ENCODE assay signal across 23 cellular contexts in the genomic region with DNA sequence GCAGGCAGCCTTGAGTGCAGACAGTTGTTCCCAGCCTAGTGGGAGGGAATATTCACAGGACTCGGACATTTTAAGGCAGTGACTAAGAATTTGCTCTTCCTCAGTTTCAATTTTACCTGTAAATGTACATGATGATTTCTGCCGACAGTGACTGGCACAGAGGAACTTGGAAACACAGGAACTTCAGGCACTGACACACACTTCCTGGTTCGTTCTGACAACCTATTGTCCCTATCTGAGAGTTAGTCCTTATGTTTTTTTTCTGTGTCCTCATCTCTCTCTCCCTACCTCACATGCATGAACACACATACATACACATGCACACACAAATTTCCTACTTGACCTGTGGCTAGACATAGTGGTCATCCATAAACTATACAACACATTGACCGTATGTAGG.
DNase-seq lines count a peak whose midpoint lies in the region; FAIRE-seq and TF ChIP-seq lines count a peak whose summit lies in the region.
"Had no signal": no experiment of that assay in that cellular context is flagged by ENCODE, and none has a peak within 500 bp of the region (broad histone marks: within the 10 kb centered on the region; RNA-seq: fewer than 3 reads in every experiment).

No MANE protein-coding gene starts in this region.

- H3K4me2 ChIP-seq in Loucy (ENCODE audit: low read depth, low read length, poor library complexity, severe bottlenecking) = no peak overlapping the region
- peak overlapping the region; percentile 9 for H3K4me2 ChIP-seq in keratinocyte (ENCODE audit: control insufficient read depth, extremely low read depth, insufficient read depth, low read depth, low read length)
- H3K4me2 ChIP-seq in trophoblast cell (ENCODE audit: low read length) = no peak overlapping the region
- H3K4me2 ChIP-seq: A549, BLaER1 had no signal

- H3K36me3 Mint-ChIP-seq in glutamatergic neuron (ENCODE audit: unreplicated experiment) = no peaks in the 10 kb centered on the region
- H3K36me3 Mint-ChIP-seq: CD8-positive, alpha-beta T cell had no signal

- H3K27ac Mint-ChIP-seq in glutamatergic neuron (ENCODE audit: unreplicated experiment) = no peak overlapping the region
- H3K27ac Mint-ChIP-seq: CD8-positive, alpha-beta T cell had no signal

- no peaks in the 10 kb centered on the region for H3K27me3 Mint-ChIP-seq in glutamatergic neuron (ENCODE audit: unreplicated experiment)

- no peaks in the 10 kb centered on the region for H3K4me1 ChIP-seq in Loucy (ENCODE audit: insufficient read depth, low read length, poor library complexity, severe bottlenecking)
- H3K4me1 ChIP-seq in keratinocyte (ENCODE audit: control insufficient read depth, extremely low read depth, insufficient read depth, low read length) = peaks cover 16% of the 10 kb centered on the region
- H3K4me1 ChIP-seq in tibial artery = peaks cover 0 to 42% (median 15%) of the 10 kb centered on the region in 4 donors
- peaks cover 0 to 2% of the 10 kb centered on the region in 2 experiments for H3K4me1 ChIP-seq in trophoblast cell (ENCODE audit: control insufficient read depth in 1 of 2, insufficient read depth in 2 of 2, low read length in 2 of 2)
- H3K4me1 ChIP-seq: A549, BLaER1, SJCRH30 had no signal

- H4K20me1 ChIP-seq in Loucy (ENCODE audit: insufficient read depth, low read length, poor library complexity, severe bottlenecking) (no peaks in the 10 kb centered on the region), keratinocyte (ENCODE audit: control insufficient read depth, extremely low read depth, insufficient read depth, low read length) (no peaks in the 10 kb centered on the region)
- H4K20me1 ChIP-seq: BLaER1 had no signal

- intact Hi-C loops in tibial artery (cut with DNase I; ENCODE audit: low total_unique reads) = no loop called here

- TF ChIP-seq CTCF in Loucy (conservative IDR thresholded peaks at IDR 0.05; ENCODE audit: low read length) (no peak), bronchial epithelial cell (IDR thresholded peaks at IDR 0.05; ENCODE audit: insufficient read depth, low read length, severe bottlenecking) (no peak), keratinocyte (optimal IDR thresholded peaks at IDR 0.05 in 1 of 3, IDR thresholded peaks at IDR 0.05 in 1 of 3, conservative IDR thresholded peaks at IDR 0.05 in 1 of 3; ENCODE audit: extremely low read depth in 1 of 3, insufficient read depth in 2 of 3, low read length in 3 of 3) (no peak), glutamatergic neuron (IDR thresholded peaks at IDR 0.05; ENCODE audit: partially characterized antibody, unreplicated experiment) (no peak), tibial artery (IDR thresholded peaks at IDR 0.05) (no peak)

- no peaks in the 10 kb centered on the region for H3K9me3 Mint-ChIP-seq in glutamatergic neuron (ENCODE audit: unreplicated experiment)
- H3K9me3 Mint-ChIP-seq: CD8-positive, alpha-beta T cell had no signal

- no peak overlapping the region for H3K4ac ChIP-seq in trophoblast cell (ENCODE audit: low read depth, low read length)

- H3K27ac ChIP-seq in keratinocyte (ENCODE audit: control insufficient read depth, insufficient read depth, low read length) (no peak overlapping the region), substantia nigra (ENCODE audit: low read depth, low read length, poor library complexity, severe bottlenecking) (peak overlapping the region; percentile 98), tibial artery (no peak overlapping the region), trophoblast cell (ENCODE audit: low read depth, low read length) (no peak overlapping the region)
- H3K27ac ChIP-seq: A549, BLaER1, SJCRH30 had no signal

- H3K9ac ChIP-seq in Loucy (ENCODE audit: low read depth, low read length, poor library complexity, severe bottlenecking) = no peak overlapping the region
- no peak overlapping the region for H3K9ac ChIP-seq in keratinocyte (ENCODE audit: control insufficient read depth, extremely low read depth, insufficient read depth, low read length)
- H3K9ac ChIP-seq in trophoblast cell (ENCODE audit: low read length) = no peak overlapping the region
- H3K9ac ChIP-seq: BLaER1 had no signal

- no peak overlapping the region for H2AK5ac ChIP-seq in trophoblast cell (ENCODE audit: low read length)

- no peak overlapping the region for H2BK5ac ChIP-seq in trophoblast cell (ENCODE audit: low read depth, low read length, poor library complexity)

- H3K23ac ChIP-seq in trophoblast cell (ENCODE audit: low read length) = no peak overlapping the region

- no peak overlapping the region for H4K8ac ChIP-seq in trophoblast cell (ENCODE audit: low read depth, low read length)

- no peaks in the 10 kb centered on the region for H3K79me2 ChIP-seq in Loucy (ENCODE audit: insufficient read depth, low read length)
- no peaks in the 10 kb centered on the region for H3K79me2 ChIP-seq in keratinocyte (ENCODE audit: control insufficient read depth, insufficient read depth, low read length)
- H3K79me2 ChIP-seq in trophoblast cell (ENCODE audit: control insufficient read depth, insufficient read depth, low read length, poor library complexity) = no peaks in the 10 kb centered on the region

- no peaks in the 10 kb centered on the region for H3F3A ChIP-seq in Loucy (ENCODE audit: low read depth)

- H3K4me3 ChIP-seq in Loucy (ENCODE audit: low read length, poor library complexity, severe bottlenecking) = no peak overlapping the region
- no peak overlapping the region for H3K4me3 ChIP-seq in bronchial epithelial cell (ENCODE audit: low read depth, low read length)
- H3K4me3 ChIP-seq in keratinocyte (ENCODE audit: control insufficient read depth in 2 of 3, extremely low read depth in 1 of 3, insufficient read depth in 2 of 3, low read depth in 1 of 3, low read length in 3 of 3) = no peak overlapping the region
- no peak overlapping the region for H3K4me3 ChIP-seq in tibial artery
- H3K4me3 ChIP-seq in trophoblast cell (ENCODE audit: low read depth, low read length) = no peak overlapping the region
- H3K4me3 ChIP-seq: A549, BLaER1, GM12878, SJCRH30 had no signal

- H3K9me2 ChIP-seq in Loucy (replicated peaks; ENCODE audit: low read depth, low read length) = no peaks in the 10 kb centered on the region

- H4K91ac ChIP-seq in trophoblast cell (ENCODE audit: low read depth, low read length) = no peak overlapping the region

- no peak overlapping the region for H3K4me3 Mint-ChIP-seq in glutamatergic neuron (ENCODE audit: unreplicated experiment)
- H3K4me3 Mint-ChIP-seq: CD8-positive, alpha-beta T cell had no signal

- dilution Hi-C loops in keratinocyte (cut with MboI; ENCODE audit: extremely low pct_ligation_motif_present, low sequenced_read_pairs) = no loop called here

- H2BK120ac ChIP-seq in trophoblast cell (ENCODE audit: insufficient read depth, low read length, poor library complexity) = no peak overlapping the region

- H3K27me3 ChIP-seq in Loucy (ENCODE audit: insufficient read depth, low read length, poor library complexity, severe bottlenecking) (no peaks in the 10 kb centered on the region), bronchial epithelial cell (ENCODE audit: control insufficient read depth, insufficient read depth, low read length) (no peaks in the 10 kb centered on the region), keratinocyte (ENCODE audit: control insufficient read depth, extremely low read depth, insufficient read depth, low read length) (no peaks in the 10 kb centered on the region), tibial artery (no peaks in the 10 kb centered on the region), trophoblast cell (ENCODE audit: insufficient read depth, low read length) (no peaks in the 10 kb centered on the region)
- H3K27me3 ChIP-seq: BLaER1, SJCRH30 had no signal

- H3K36me3 ChIP-seq in Loucy (ENCODE audit: insufficient read depth, low read length) = no peaks in the 10 kb centered on the region
- no peaks in the 10 kb centered on the region for H3K36me3 ChIP-seq in bronchial epithelial cell (ENCODE audit: control insufficient read depth, insufficient read depth, low read length)
- H3K36me3 ChIP-seq in keratinocyte (ENCODE audit: control insufficient read depth in 2 of 2, extremely low read depth in 1 of 2, insufficient read depth in 2 of 2, low read length in 2 of 2) = no peaks in the 10 kb centered on the region
- H3K36me3 ChIP-seq in tibial artery = no peaks in the 10 kb centered on the region
- H3K36me3 ChIP-seq in trophoblast cell (ENCODE audit: control insufficient read depth in 1 of 2, insufficient read depth in 2 of 2, low read length in 2 of 2) = no peaks in the 10 kb centered on the region
- H3K36me3 ChIP-seq: BLaER1, SJCRH30 had no signal

- no peak overlapping the region for H3K18ac ChIP-seq in trophoblast cell (ENCODE audit: low read length)

- no peaks in the 10 kb centered on the region for H3K9me3 ChIP-seq in Loucy (ENCODE audit: insufficient read depth, low read depth, low read length)
- H3K9me3 ChIP-seq in keratinocyte (ENCODE audit: control insufficient read depth, low read depth, low read length) = no peaks in the 10 kb centered on the region
- no peaks in the 10 kb centered on the region for H3K9me3 ChIP-seq in tibial artery
- no peaks in the 10 kb centered on the region for H3K9me3 ChIP-seq in trophoblast cell (ENCODE audit: insufficient read depth, low read depth, low read length)
- H3K9me3 ChIP-seq: A549, BLaER1, SJCRH30 had no signal

- H3K14ac ChIP-seq in trophoblast cell (ENCODE audit: low read length) = no peak overlapping the region

- H3K4me1 Mint-ChIP-seq in glutamatergic neuron (ENCODE audit: low read depth, unreplicated experiment) = no peaks in the 10 kb centered on the region

- no peaks in the 10 kb centered on the region for H3K9me1 ChIP-seq in keratinocyte (ENCODE audit: control insufficient read depth, extremely low read depth, insufficient read depth, low read length)

- no peak overlapping the region for H2BK12ac ChIP-seq in trophoblast cell (ENCODE audit: low read length)

- H4K12ac ChIP-seq in trophoblast cell (ENCODE audit: low read depth, low read length) = no peak overlapping the region

- peak overlapping the region; percentile 56; the same call in 1 of the 2 replicates for H2AFZ ChIP-seq in Loucy (ENCODE audit: low read length)
- peak overlapping the region; percentile 81 for H2AFZ ChIP-seq in keratinocyte (ENCODE audit: control insufficient read depth, low read length)
- no peak overlapping the region for H2AFZ ChIP-seq in trophoblast cell (ENCODE audit: insufficient read depth, low read length, poor library complexity)

- no peaks in the 10 kb centered on the region for H3K79me1 ChIP-seq in trophoblast cell (ENCODE audit: low read length)

- FAIRE-seq in bronchial epithelial cell (lab: Jason Lieb, UNC) (no peak), keratinocyte (lab: Jason Lieb, UNC) (peak; percentile 23)
- FAIRE-seq: A549, GM12878, GM19239, H1, HepG2 had no signal

- no CpG with 5 or more reads among the region's 4 CpGs for WGBS in trophoblast cell (ENCODE audit: extremely low coverage, insufficient coverage, insufficient read length)

- peak; percentile 22 for DNase-seq in bronchial epithelial cell (ENCODE audit: low read depth)
- DNase-seq in keratinocyte (ENCODE audit: low read depth, low spot score) = no peak
- DNase-seq in substantia nigra (lab: John Stamatoyannopoulos, UW) = no peak
- DNase-seq in glutamatergic neuron = no peak
- DNase-seq in tibial artery = no peak
- no peak for DNase-seq in trophoblast cell
- DNase-seq: Calu3; CD8-positive, alpha-beta T cell; EL; KG1; NCI-H1048; NCI-H1436; NCI-H1930; NCI-H226; NCI-H524 treated with DMSO at 0.1 percent for 48 hours; SJCRH30 had no signal
